ENCODE assay signal across 8 cellular contexts in genomic region chr11:125348704-125349635, GRCh38.
DNase-seq lines count a peak whose midpoint lies in the region; ATAC-seq and TF ChIP-seq lines count a peak whose summit lies in the region.

No MANE protein-coding gene starts in this region.

- H3K27ac ChIP-seq in adrenal gland (no peak overlapping the region), hepatocyte (no peak overlapping the region), spleen (no peak overlapping the region)

- DNase-seq in DMS114 treated with DMSO at 0.1 percent for 48 hours (lab: John Stamatoyannopoulos, UW; ENCODE audit: unreplicated experiment) (peak; percentile 4), HFFc6 (no peak), RPMI7951 (ENCODE audit: low read depth) (peak; percentile 40), adrenal gland (peak in 6 of 7 donors; percentile 45 to 66 (median 54)), hepatocyte (ENCODE audit: low spot score) (peak; percentile 67), spleen (peak; percentile 75)

- H3K79me2 ChIP-seq in hepatocyte, result no peaks in the 10 kb centered on the region

- H3K9me3 ChIP-seq in adrenal gland (replicated peaks in 1 of 3) (no peaks in the 10 kb centered on the region), hepatocyte (ENCODE audit: low read depth) (no peaks in the 10 kb centered on the region), spleen (no peaks in the 10 kb centered on the region)

- no peak overlapping the region for H3K4me3 Mint-ChIP-seq in HFFc6

- H3K36me3 ChIP-seq in adrenal gland (replicated peaks in 1 of 2), result no peaks in the 10 kb centered on the region
- no peaks in the 10 kb centered on the region for H3K36me3 ChIP-seq in hepatocyte (replicated peaks; ENCODE audit: insufficient read depth, low read depth)
- H3K36me3 ChIP-seq in spleen, result no peaks in the 10 kb centered on the region

- ATAC-seq in GM19023 (IDR thresholded peaks at IDR 0.05; ENCODE audit: unreplicated experiment), result no peak
- ATAC-seq in GM18873 (IDR thresholded peaks at IDR 0.05; ENCODE audit: low FRiP score, unreplicated experiment), result no peak

- H3K9me2 ChIP-seq in hepatocyte (replicated peaks; ENCODE audit: insufficient read depth), result no peaks in the 10 kb centered on the region

- TF ChIP-seq CTCF in HFFc6 (IDR thresholded peaks at IDR 0.05) (peak; percentile 89), adrenal gland (IDR thresholded peaks at IDR 0.05) (peak; percentile 41 to 88 (median 78)), hepatocyte (IDR thresholded peaks at IDR 0.05; ENCODE audit: poor library complexity) (peak; percentile 82), spleen (IDR thresholded peaks at IDR 0.05 in 8 of 11, conservative IDR thresholded peaks at IDR 0.05 in 3 of 11) (peak; percentile 23 to 88 (median 74))

- H3K4me1 ChIP-seq in adrenal gland (replicated peaks in 1 of 2), result peaks cover 0 to 5% of the 10 kb centered on the region in 2 donors
- H3K4me1 ChIP-seq in hepatocyte (ENCODE audit: insufficient read depth), result peaks cover under 1% of the 10 kb centered on the region
- peaks cover 2 to 25% (median 6%) of the 10 kb centered on the region in 6 donors for H3K4me1 ChIP-seq in spleen

- H2AFZ ChIP-seq in hepatocyte, result no peak overlapping the region

- TF ChIP-seq POLR2A in adrenal gland (IDR thresholded peaks at IDR 0.05) (no peak), spleen (IDR thresholded peaks at IDR 0.05) (no peak)

- peaks cover 15% of the 10 kb centered on the region for H3K27me3 Mint-ChIP-seq in HFFc6 (ENCODE audit: insufficient read depth)

- H3K36me3 Mint-ChIP-seq in HFFc6 (ENCODE audit: low read depth), result no peaks in the 10 kb centered on the region

- no peaks in the 10 kb centered on the region for H4K20me1 ChIP-seq in hepatocyte (ENCODE audit: insufficient read depth, poor library complexity, severe bottlenecking)

- no peak overlapping the region for H3K4me3 ChIP-seq in adrenal gland
- H3K4me3 ChIP-seq in hepatocyte, result no peak overlapping the region
- H3K4me3 ChIP-seq in spleen, result no peak overlapping the region

- no peaks in the 10 kb centered on the region for H3K27me3 ChIP-seq in adrenal gland
- H3K27me3 ChIP-seq in hepatocyte, result no peaks in the 10 kb centered on the region
- H3K27me3 ChIP-seq in spleen (replicated peaks in 1 of 7), result peaks cover 0 to 54% (median 0%) of the 10 kb centered on the region in 7 donors

- 53 to 57% (median 55%) methylated on average over 20 of the region's 20 CpGs for WGBS in adrenal gland, 4 donors
- whole genome bisulfite sequencing in hepatocyte (ENCODE audit: low lambda C conversion rate, missing lambda C conversion rate), result 63% methylated on average over 20 of the region's 20 CpGs
- WGBS in spleen, 5 donors, result 54 to 58% (median 57%) methylated on average over 20 of the region's 20 CpGs

- intact Hi-C loops in adrenal gland (cut with DNase I), result loop anchor here (5.0 to 10.0 kb wide), 4 partner anchors 187 to 394 kb away; partner anchors contain the start of genes PKNOX2 (in 2 of the 2) and CCDC15 (in 1 of the 2)
- intact Hi-C loops in spleen (cut with DNase I; ENCODE audit: low total_unique reads), result loop anchor here (5.0 to 10.0 kb wide), 2 partner anchors 187 to 254 kb away; partner anchors contain the start of gene PKNOX2

- no peaks in the 10 kb centered on the region for H3K9me3 Mint-ChIP-seq in HFFc6

- H3K4me1 Mint-ChIP-seq in HFFc6 (ENCODE audit: low read depth), result peaks cover 10% of the 10 kb centered on the region

- no peak overlapping the region for H3K4me2 ChIP-seq in hepatocyte

- no peak overlapping the region for H3K27ac Mint-ChIP-seq in HFFc6
